8 cellular contexts compared by ENCODE assay signal in genomic region chr12:101322480-101322879, GRCh38.
"Had no signal": no experiment of that assay in that cellular context is flagged by ENCODE, and none has a peak within 500 bp of the region (broad histone marks: within the 10 kb centered on the region; RNA-seq: fewer than 3 reads in every experiment).

No MANE protein-coding gene starts in this region.

- H3K9ac ChIP-seq: GM23248 had no signal

- H2AFZ ChIP-seq: GM23248 had no signal

- H3K4me1 ChIP-seq: HAP-1 had no signal

- DNase-seq: GM23248, GOT3, H7, HFFc6, IMR-90 had no signal

- FAIRE-seq: HTR-8/SVneo, K562 had no signal

- H3K4me3 ChIP-seq: GM23248, HAP-1, K562 had no signal

- H3K27ac ChIP-seq: GM23248 had no signal

- H3K9me3 ChIP-seq: HAP-1 had no signal
